Comparison of ENCODE assay signal across 1 cellular context in the genomic region with DNA sequence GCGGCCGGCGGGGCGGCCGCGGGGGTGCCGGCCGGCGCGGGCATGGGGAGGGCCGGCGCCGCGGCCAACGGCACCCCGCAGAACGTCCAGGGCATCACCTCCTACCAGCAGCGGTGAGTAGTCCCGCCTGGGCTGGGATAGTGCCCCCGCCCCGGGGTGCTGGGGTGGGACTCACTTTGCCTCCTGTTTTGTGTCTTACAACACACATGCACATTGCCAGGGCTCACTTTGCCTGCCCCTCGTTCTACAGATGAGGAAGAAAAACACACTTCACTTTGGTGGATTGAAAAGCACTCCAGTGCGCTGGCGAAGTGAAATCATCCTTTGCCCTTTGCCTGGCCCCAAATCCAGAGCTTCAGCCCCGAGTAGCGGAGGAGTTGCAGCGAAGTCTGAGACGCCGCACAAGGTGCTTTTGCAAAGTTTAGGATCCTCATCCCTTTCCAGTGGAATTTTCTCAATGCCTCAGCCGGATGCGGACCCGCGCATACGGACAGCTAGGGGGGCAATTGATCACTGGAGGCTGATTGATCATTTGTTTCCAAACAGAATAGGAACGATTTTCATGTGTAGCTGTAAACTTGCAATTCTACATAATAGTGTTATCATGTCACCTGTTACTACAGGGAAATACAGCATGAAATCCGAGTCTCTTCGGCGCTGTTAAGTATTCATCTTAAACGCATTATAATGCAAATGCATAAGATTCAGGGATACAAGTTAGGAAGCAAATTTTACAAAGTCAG.
TF ChIP-seq lines count a peak whose summit lies in the region.

No MANE protein-coding gene starts in this region.

TF ChIP-seq in endothelial cell of umbilical vein, 7 proteins besides CTCF, POLR2A, EP300 and RAD21 (continued from another document):
- TF ChIP-seq EZH2 (IDR thresholded peaks at IDR 0.05; ENCODE audit: borderline replicate concordance, low read depth, low read length, severe bottlenecking): peak; percentile 90
- TF ChIP-seq, protein P1, sequence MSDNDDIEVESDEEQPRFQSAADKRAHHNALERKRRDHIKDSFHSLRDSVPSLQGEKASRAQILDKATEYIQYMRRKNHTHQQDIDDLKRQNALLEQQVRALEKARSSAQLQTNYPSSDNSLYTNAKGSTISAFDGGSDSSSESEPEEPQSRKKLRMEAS (IDR thresholded peaks at IDR 0.05; ENCODE audit: insufficient read depth, insufficient read length): no peak
- no peak for TF ChIP-seq POLR2AphosphoS5 (IDR thresholded peaks at IDR 0.05; ENCODE audit: insufficient read depth, low read depth, low read length)
TF ChIP-seq in endothelial cell of umbilical vein: peak in this region for 1.
